ENCODE assay signal across 7 cellular contexts in genomic region chr11:77878247-77878646, GRCh38. TPM values are rescaled to one million over a fixed set of nuclear protein-coding genes. Genes with fewer than 3 reads are reported as not detected.
A peak's percentile ranks its signal among the peaks of the same experiment; 100 is the strongest.
DNase-seq lines count a peak whose midpoint lies in the region; ATAC-seq and TF ChIP-seq lines count a peak whose summit lies in the region.
"Not testable (repeated sequence)": the region's sequence is repeated elsewhere in the genome, so short reads cannot be mapped to it uniquely, and the experiment has no call there.

No MANE protein-coding gene starts in this region.

- peak; percentile 41 for DNase-seq in HS-27A (ENCODE audit: low read depth)
- peak; percentile 72 for DNase-seq in RPMI7951 (ENCODE audit: low read depth)
- DNase-seq in brain pericyte (ENCODE audit: low read depth, low spot score), result peak; percentile 34
- DNase-seq in fibroblast of mammary gland (ENCODE audit: low read depth), result peak; percentile 88
- not testable (repeated sequence) for DNase-seq in left ventricle myocardium superior, psoas muscle

- not testable (repeated sequence) for H3K4me3 ChIP-seq in BLaER1 treated with 17β-estradiol and CSF1 and Interleukin-3, amounts not matched to agents 10 nM and 100 nM; fibroblast of mammary gland (ENCODE audit: control insufficient read depth, low read depth, low read length); psoas muscle

- peak overlapping the region in 6 of 11 experiments; percentile 45 to 73 (median 58); a peak in 6 of 22 replicates for H3K4me2 ChIP-seq in BLaER1 treated with 17β-estradiol and CSF1 and Interleukin-3, amounts not matched to agents 10 nM and 100 nM

- H3K9me3 ChIP-seq in BLaER1 treated with 17β-estradiol and CSF1 and Interleukin-3, amounts not matched to agents 10 nM and 100 nM (replicated peaks in 1 of 11); psoas muscle: not testable (repeated sequence)

- ATAC-seq in left ventricle myocardium superior (peak; percentile 75), psoas muscle (peak; percentile 56 to 86 (median 68))

- not testable (repeated sequence) for H3K27me3 ChIP-seq in BLaER1 treated with 17β-estradiol and CSF1 and Interleukin-3, amounts not matched to agents 10 nM and 100 nM; psoas muscle (ENCODE audit: insufficient read depth in 3 of 3, low read length in 2 of 3)

- peaks cover 0 to 18% (median 0%) of the 10 kb centered on the region in 11 experiments; a peak in 5 of 22 replicates for H4K20me1 ChIP-seq in BLaER1 treated with 17β-estradiol and CSF1 and Interleukin-3, amounts not matched to agents 10 nM and 100 nM

- peaks cover 74 to 99% (median 84%) of the 10 kb centered on the region in 11 experiments for H3K36me3 ChIP-seq in BLaER1 treated with 17β-estradiol and CSF1 and Interleukin-3, amounts not matched to agents 10 nM and 100 nM
- H3K36me3 ChIP-seq in psoas muscle (ENCODE audit: insufficient read depth in 1 of 2, low read depth in 1 of 2), result peaks cover 0 to 92% of the 10 kb centered on the region in 2 donors

- not testable (repeated sequence) for TF ChIP-seq CTCF in fibroblast of mammary gland (conservative IDR thresholded peaks at IDR 0.05; ENCODE audit: control insufficient read depth, insufficient read depth, low read depth, low read length); psoas muscle (IDR thresholded peaks at IDR 0.05)

- H3K9ac ChIP-seq in BLaER1 treated with 17β-estradiol and CSF1 and Interleukin-3, amounts not matched to agents 10 nM and 100 nM, result not testable (repeated sequence)

- H3K27ac ChIP-seq in BLaER1 treated with 17β-estradiol and CSF1 and Interleukin-3, amounts not matched to agents 10 nM and 100 nM, result not testable (repeated sequence)
- H3K27ac ChIP-seq in psoas muscle, result peak overlapping the region; percentile 71

- H3K4me1 ChIP-seq in BLaER1 treated with 17β-estradiol and CSF1 and Interleukin-3, amounts not matched to agents 10 nM and 100 nM, result peaks cover 5 to 26% (median 22%) of the 10 kb centered on the region in 10 experiments; a peak in 18 of 20 replicates
- not testable (repeated sequence) for H3K4me1 ChIP-seq in psoas muscle

- WGBS in psoas muscle, 3 donors, result 67 to 81% (median 75%) methylated on average over 4 of the region's 4 CpGs

- intact Hi-C loops in left ventricle myocardium superior (cut with micrococcal nuclease); psoas muscle (cut with DNase I): not testable (repeated sequence)

RNA-seq across cellular contexts. Expression of gene AAMDC, which starts 57.3 kb away (rescaled TPM):
- 71.7 and 72.2 TPM in 2 replicates for total RNA-seq in RPMI7951 (2014; rRNA removed; shearing (Covaris generic))
- total RNA-seq in left ventricle myocardium superior (117 TPM), psoas muscle (10 to 100 TPM; 54.5 to 70.1 (median 61.3) TPM)
- polyA plus RNA-seq in psoas muscle, result 100 to 1,000 TPM in 1 of 3 donors, 10 to 100 TPM in 2; 93.4 to 160 (median 99.8) TPM

RNA-seq across cellular contexts. Expression of gene RSF1, which starts 57.7 kb away (rescaled TPM):
- 13.1 and 16.1 TPM in 2 replicates for total RNA-seq in RPMI7951 (2014; rRNA removed; shearing (Covaris generic))
- total RNA-seq in left ventricle myocardium superior (42.7 TPM), psoas muscle (10 to 100 TPM; 30.0 to 34.8 (median 32.4) TPM)
- 10 to 100 TPM in 1 of 3 donors, 1 to 10 TPM in 2; 2.7 to 18.5 (median 6.9) TPM for polyA plus RNA-seq in psoas muscle
